ENCODE assay signal across 8 cellular contexts in the genomic region with DNA sequence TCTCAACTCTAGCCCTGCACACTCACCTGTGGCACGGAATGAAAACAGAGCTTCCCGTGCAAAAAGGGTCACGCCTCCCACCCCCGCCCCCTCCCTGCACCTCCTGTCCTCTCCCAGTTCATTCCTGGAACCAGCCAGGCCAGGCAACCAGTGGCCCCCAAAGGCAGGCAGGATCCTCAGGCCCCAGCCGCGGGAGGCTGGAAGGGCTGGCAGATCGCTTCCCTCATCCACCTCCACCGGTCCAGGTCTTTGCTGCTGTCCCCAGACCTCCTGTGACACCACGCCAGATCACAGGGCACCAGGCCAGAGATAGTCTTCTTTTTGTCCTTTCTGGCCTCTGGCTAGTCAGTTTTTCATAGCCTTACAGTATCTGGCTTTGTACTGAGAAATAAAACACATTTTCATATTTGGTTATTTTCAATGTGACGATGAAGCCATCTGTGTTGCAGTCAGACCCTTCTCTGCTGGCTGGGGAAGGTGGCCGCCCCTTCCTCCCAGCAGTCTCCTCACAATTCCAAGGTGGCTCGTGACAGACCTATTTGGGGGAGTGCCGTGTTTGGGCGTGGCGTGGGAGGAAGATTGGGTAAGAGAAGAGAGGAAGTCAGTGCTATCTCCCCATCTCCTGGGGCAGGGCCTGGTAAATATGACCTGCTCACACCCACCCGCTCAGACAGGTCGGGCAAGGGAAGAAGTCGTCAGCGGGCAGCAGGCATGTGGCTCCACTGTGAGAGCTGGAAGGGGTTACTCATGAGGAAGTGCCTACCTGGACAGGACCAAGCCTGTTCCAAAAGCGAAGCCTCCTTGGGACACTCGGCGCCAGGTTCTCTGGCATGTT. TPM values are rescaled to one million over a fixed set of nuclear protein-coding genes. Genes with fewer than 3 reads are reported as not detected.
A peak's percentile ranks its signal among the peaks of the same experiment; 100 is the strongest.
DNase-seq lines count a peak whose midpoint lies in the region; ATAC-seq and TF ChIP-seq lines count a peak whose summit lies in the region.

No MANE protein-coding gene starts in this region.

- BruUV-seq in Calu3 (replicated peaks; lab: Mats Ljungman, UMichigan): no TSS peak
- BruUV-seq in A673 (replicated peaks; lab: Mats Ljungman, UMichigan): no TSS peak

- ATAC-seq in T-helper 17 cell: peak; percentile 43
- ATAC-seq in HG03457 (IDR thresholded peaks at IDR 0.05; ENCODE audit: unreplicated experiment): no peak
- ATAC-seq in HG03045 (IDR thresholded peaks at IDR 0.05; ENCODE audit: unreplicated experiment): no peak

- H3K4me3 Mint-ChIP-seq in Calu3 (ENCODE audit: low read depth, unreplicated experiment) (peak overlapping the region; percentile 6), T-helper 17 cell (peak overlapping the region; percentile 83)

- TF ChIP-seq CTCF in Calu3 (IDR thresholded peaks at IDR 0.05; ENCODE audit: unreplicated experiment) (no peak), neutrophil (IDR thresholded peaks at IDR 0.05) (no peak), A673 (conservative IDR thresholded peaks at IDR 0.05; ENCODE audit: low read depth, low read length) (no peak)

- H3K4me1 Mint-ChIP-seq in Calu3 (ENCODE audit: low read depth, unreplicated experiment) (peaks cover 26% of the 10 kb centered on the region), T-helper 17 cell (peaks cover 24% of the 10 kb centered on the region)

- H3K27me3 Mint-ChIP-seq in Calu3 (ENCODE audit: unreplicated experiment) (no peaks in the 10 kb centered on the region), T-helper 17 cell (no peaks in the 10 kb centered on the region)

- H3K27me3 ChIP-seq in neutrophil (no peaks in the 10 kb centered on the region), A673 (replicated peaks; ENCODE audit: insufficient read depth, low read depth, low read length, poor library complexity) (no peaks in the 10 kb centered on the region)

- DNase-seq in Calu3 (peak; percentile 87), T-helper 17 cell (peak in 1 of 3 donors; percentile 35), amniotic epithelial cell (ENCODE audit: low read depth) (peak; percentile 58), A673 (ENCODE audit: low spot score) (no peak), hepatic stellate cell (ENCODE audit: low spot score) (no peak)

- H3K9me3 Mint-ChIP-seq in Calu3 (ENCODE audit: low read depth, unreplicated experiment): no peaks in the 10 kb centered on the region

- peaks cover 47% of the 10 kb centered on the region for H3K36me3 ChIP-seq in neutrophil
- no peaks in the 10 kb centered on the region for H3K36me3 ChIP-seq in A673 (ENCODE audit: insufficient read depth, low read length, poor library complexity, severe bottlenecking)

- H3K27ac Mint-ChIP-seq in Calu3 (ENCODE audit: unreplicated experiment): peak overlapping the region; percentile 70
- H3K27ac Mint-ChIP-seq in T-helper 17 cell: peak overlapping the region; percentile 91

- H3K9me3 ChIP-seq in T-helper 17 cell (ENCODE audit: control insufficient read depth, low read length, poor library complexity, severe bottlenecking) (no peaks in the 10 kb centered on the region), neutrophil (no peaks in the 10 kb centered on the region), A673 (ENCODE audit: low read depth, low read length, poor library complexity, severe bottlenecking) (no peaks in the 10 kb centered on the region)

- intact Hi-C loops in Calu3 (cut with micrococcal nuclease; ENCODE audit: unreplicated experiment): no loop called here
- intact Hi-C loops in A673 (cut with micrococcal nuclease; ENCODE audit: unreplicated experiment): loop anchor here (10.0 kb wide), 1 partner anchor 258 kb away; a partner anchor contains a TSS

- peak overlapping the region; percentile 93 for H3K27ac ChIP-seq in neutrophil
- no peak overlapping the region for H3K27ac ChIP-seq in A673 (ENCODE audit: low read depth, low read length, poor library complexity, severe bottlenecking)

- CTCF ChIA-PET in Calu3 (lab: Charles Lee) (interaction anchor here (0.6 to 1.2 kb wide), 5 partner anchors 8 to 390 kb away, joined by 3 read pairs; a partner anchor contains a TSS), A673 (lab: Charles Lee) (no interaction called here)

- POLR2A ChIA-PET in A673 (lab: Charles Lee; ENCODE audit: low non-redundant PET): no interaction called here

- peak overlapping the region; percentile 25 to 53 for H3K4me3 ChIP-seq in neutrophil (ENCODE audit: low read depth in 1 of 2, low read length in 1 of 2)
- no peak overlapping the region for H3K4me3 ChIP-seq in A673 (ENCODE audit: low read depth, low read length, poor library complexity, severe bottlenecking)

- H3K36me3 Mint-ChIP-seq in Calu3 (ENCODE audit: insufficient read depth, unreplicated experiment) (peaks cover 48% of the 10 kb centered on the region), T-helper 17 cell (ENCODE audit: low read depth) (no peaks in the 10 kb centered on the region)

- H3K4me1 ChIP-seq in neutrophil (ENCODE audit: control insufficient read depth in 1 of 2, insufficient read depth in 1 of 2, low read depth in 1 of 2, low read length in 1 of 2) (peaks cover 50 to 52% of the 10 kb centered on the region in 2 experiments), A673 (ENCODE audit: insufficient read depth, low read length, poor library complexity, severe bottlenecking) (no peaks in the 10 kb centered on the region)

RNA-seq across cellular contexts. Expression of a gene that starts 9.1 kb away (rescaled TPM):
- 73.0 and 84.3 TPM in 2 replicates for total RNA-seq in Calu3 (2022)
- 10 to 100 TPM; 12.8 to 17.8 TPM for total RNA-seq in T-helper 17 cell
- 5.5 and 7.8 TPM in 2 replicates for total RNA-seq in A673 (2021)

RNA-seq across cellular contexts. Expression of a gene that starts 23.3 kb away (rescaled TPM):
- total RNA-seq in Calu3 (2022) (50.8 and 58.5 TPM in 2 replicates), T-helper 17 cell (100 to 1,000 TPM; 174 to 220 TPM), A673 (2021) (94.2 and 101 TPM in 2 replicates)

RNA-seq across cellular contexts. Expression of a gene that starts 40.9 kb away (rescaled TPM):
- total RNA-seq in Calu3 (2022): 95.1 and 119 TPM in 2 replicates
- 10 to 100 TPM; 45.9 to 61.0 TPM for total RNA-seq in T-helper 17 cell
- 13.2 and 14.3 TPM in 2 replicates for total RNA-seq in A673 (2021)

RNA-seq across cellular contexts. Expression of a gene that starts 46.1 kb away (rescaled TPM):
- total RNA-seq in Calu3 (2022) (69.8 and 71.3 TPM in 2 replicates), T-helper 17 cell (100 to 1,000 TPM; 264 to 276 TPM), A673 (2021) (88.6 and 92.6 TPM in 2 replicates)

Comparison
In these comparisons a context has a peak if more than half of its experiments do, and no peak if none do; other contexts are left out.
1. DNase-seq: peak in Calu3 (single experiment) and amniotic epithelial cell (single experiment); none in A673 (single experiment) and hepatic stellate cell (single experiment).